30 cellular contexts compared by ENCODE assay signal in genomic region chr2:172862077-172862476, GRCh38.
"Had no signal": no experiment of that assay in that cellular context is flagged by ENCODE, and none has a peak within 500 bp of the region (broad histone marks: within the 10 kb centered on the region; RNA-seq: fewer than 3 reads in every experiment).

No MANE protein-coding gene starts in this region.

- H3K27ac Mint-ChIP-seq: activated B cell treated with CpG ODN at 0.5 μM for 24 hours; activated CD4-positive, alpha-beta memory T cell treated with anti-CD3 and anti-CD28 coated beads for 36 hours; activated naive CD4-positive, alpha-beta T cell treated with anti-CD3 and anti-CD28 coated beads, Interleukin-2, amount 10 ng/mL, durations not matched to agents 7 days and 5 days; activated naive CD8-positive, alpha-beta T cell; activated naive CD8-positive, alpha-beta T cell treated with anti-CD3 and anti-CD28 coated beads, Interleukin-2, amount 50 U/mL, for 24 hours; IgD-negative memory B cell had no signal

- H3K27me3 ChIP-seq: brain microvascular endothelial cell had no signal

- H3K27ac ChIP-seq: brain microvascular endothelial cell had no signal

- FAIRE-seq: HepG2 had no signal

- H3K4me3 Mint-ChIP-seq: activated B cell treated with CpG ODN at 0.5 μM for 24 hours; activated CD4-positive, alpha-beta memory T cell treated with anti-CD3 and anti-CD28 coated beads for 36 hours; activated naive CD4-positive, alpha-beta T cell treated with anti-CD3 and anti-CD28 coated beads, Interleukin-2, amount 10 ng/mL, durations not matched to agents 7 days and 5 days; activated naive CD8-positive, alpha-beta T cell; activated naive CD8-positive, alpha-beta T cell treated with anti-CD3 and anti-CD28 coated beads, Interleukin-2, amount 50 U/mL, for 24 hours; IgD-negative memory B cell had no signal

- H3K4me1 Mint-ChIP-seq: activated B cell treated with CpG ODN at 0.5 μM for 24 hours; activated naive CD4-positive, alpha-beta T cell treated with anti-CD3 and anti-CD28 coated beads, Interleukin-2, amount 10 ng/mL, durations not matched to agents 7 days and 5 days; activated naive CD8-positive, alpha-beta T cell treated with anti-CD3 and anti-CD28 coated beads, Interleukin-2, amount 50 U/mL, for 24 hours; IgD-negative memory B cell had no signal

- DNase-seq: activated B cell treated with CpG ODN at 0.5 μM for 24 hours; activated CD4-positive, alpha-beta memory T cell treated with anti-CD3 and anti-CD28 coated beads for 36 hours; activated CD4-positive, alpha-beta T cell treated with anti-CD3 and anti-CD28 coated beads for 4 hours; activated CD4-positive, alpha-beta T cell treated with anti-CD3 and anti-CD28 coated beads, Interleukin-2, amount 50 U/mL, for 1 hour; activated CD4-positive, CD25-positive, alpha-beta regulatory T cell treated with anti-CD3 and anti-CD28 coated beads, Interleukin-2, amount 50 U/mL, for 72 hours; activated CD8-positive, alpha-beta memory T cell treated with anti-CD3 and anti-CD28 coated beads, Interleukin-2, amount 50 U/mL, for 48 hours; activated effector memory CD4-positive, alpha-beta T cell treated with Interleukin-2 at 50 U/mL for 16 hours; activated naive CD4-positive, alpha-beta T cell treated with anti-CD3 and anti-CD28 coated beads, Interleukin-2, amount 10 ng/mL, durations not matched to agents 7 days and 5 days; activated naive CD8-positive, alpha-beta T cell treated with anti-CD3 and anti-CD28 coated beads, Interleukin-2, amount 50 U/mL, for 24 hours; activated T-cell treated with anti-CD3 and anti-CD28 coated beads, Interleukin-2, amount 50 U/mL, for 48 hours; anterior cingulate cortex; brain microvascular endothelial cell; Karpas-422; KBM-7; NCI-H1048; NCI-H1105 treated with DMSO at 0.1 percent for 48 hours; NCI-H1436; NCI-H1694; NCI-H1930; NCI-H2081 treated with DMSO at 0.1 percent for 48 hours; NCI-H226; NCI-H524; SW 1271; T-helper 1 cell; T-helper 2 cell; T-helper 9 cell had no signal

- ATAC-seq: activated naive CD8-positive, alpha-beta T cell treated with anti-CD3 and anti-CD28 coated beads, Interleukin-2, amount 50 U/mL, for 24 hours; HepG2; Panc1 had no signal

- H3K9me3 Mint-ChIP-seq: activated B cell treated with CpG ODN at 0.5 μM for 24 hours; activated CD4-positive, alpha-beta memory T cell treated with anti-CD3 and anti-CD28 coated beads for 36 hours; activated naive CD4-positive, alpha-beta T cell treated with anti-CD3 and anti-CD28 coated beads, Interleukin-2, amount 10 ng/mL, durations not matched to agents 7 days and 5 days; activated naive CD8-positive, alpha-beta T cell treated with anti-CD3 and anti-CD28 coated beads, Interleukin-2, amount 50 U/mL, for 24 hours; IgD-negative memory B cell had no signal

- H3K36me3 Mint-ChIP-seq: activated CD4-positive, alpha-beta memory T cell treated with anti-CD3 and anti-CD28 coated beads for 36 hours; activated naive CD4-positive, alpha-beta T cell treated with anti-CD3 and anti-CD28 coated beads, Interleukin-2, amount 10 ng/mL, durations not matched to agents 7 days and 5 days; activated naive CD8-positive, alpha-beta T cell; IgD-negative memory B cell had no signal

- H3K36me3 ChIP-seq: brain microvascular endothelial cell had no signal
